ENCODE assay signal across 2 cellular contexts in genomic region chr16:89934611-89935553, GRCh38.
TF ChIP-seq lines count a peak whose summit lies in the region.

No MANE protein-coding gene starts in this region.

TF ChIP-seq in HepG2, 621 proteins besides CTCF, POLR2A, EP300 and RAD21:
- TF ChIP-seq DNMT1 (CRISPR knock-in tag; IDR thresholded peaks at IDR 0.05) = peak; percentile 46; the same call in 1 of the 2 replicates
- no peak for TF ChIP-seq ZNF605 (CRISPR knock-in tag; IDR thresholded peaks at IDR 0.05)
- TF ChIP-seq DPF2 (CRISPR knock-in tag; IDR thresholded peaks at IDR 0.05; ENCODE audit: borderline replicate concordance, low read depth) = no peak
- peak; percentile 77 for TF ChIP-seq AGO2 (optimal IDR thresholded peaks at IDR 0.05; ENCODE audit: low read depth, low read length)
- TF ChIP-seq KMT2A (CRISPR knock-in tag; IDR thresholded peaks at IDR 0.05) = no peak
- TF ChIP-seq ZBTB33 (CRISPR knock-in tag; IDR thresholded peaks at IDR 0.05) = peak; percentile 77
- TF ChIP-seq TRAFD1 (CRISPR knock-in tag; IDR thresholded peaks at IDR 0.05; ENCODE audit: borderline replicate concordance) = no peak
- TF ChIP-seq BRCA1 (CRISPR knock-in tag; IDR thresholded peaks at IDR 0.05) = no peak
- peak; percentile 61 for TF ChIP-seq RBFOX2 (IDR thresholded peaks at IDR 0.05; ENCODE audit: low read depth, low read length)
- TF ChIP-seq CERS6 (CRISPR knock-in tag; IDR thresholded peaks at IDR 0.05) = no peak
- no peak for TF ChIP-seq MTERF4 (CRISPR knock-in tag; IDR thresholded peaks at IDR 0.05)
- TF ChIP-seq POLR2G (IDR thresholded peaks at IDR 0.05; ENCODE audit: low read depth, low read length) = peak; percentile 23; the same call in 1 of the 2 replicates
TF ChIP-seq in HepG2: peak in this region for 5.

TF ChIP-seq in neural cell, 6 proteins besides CTCF, POLR2A, EP300 and RAD21:
- TF ChIP-seq SMC3 (conservative IDR thresholded peaks at IDR 0.05; ENCODE audit: poor library complexity) = no peak
- peak; percentile 25 for TF ChIP-seq POLR2AphosphoS5 (IDR thresholded peaks at IDR 0.05)
